10 cellular contexts compared by ENCODE assay signal in the genomic region with DNA sequence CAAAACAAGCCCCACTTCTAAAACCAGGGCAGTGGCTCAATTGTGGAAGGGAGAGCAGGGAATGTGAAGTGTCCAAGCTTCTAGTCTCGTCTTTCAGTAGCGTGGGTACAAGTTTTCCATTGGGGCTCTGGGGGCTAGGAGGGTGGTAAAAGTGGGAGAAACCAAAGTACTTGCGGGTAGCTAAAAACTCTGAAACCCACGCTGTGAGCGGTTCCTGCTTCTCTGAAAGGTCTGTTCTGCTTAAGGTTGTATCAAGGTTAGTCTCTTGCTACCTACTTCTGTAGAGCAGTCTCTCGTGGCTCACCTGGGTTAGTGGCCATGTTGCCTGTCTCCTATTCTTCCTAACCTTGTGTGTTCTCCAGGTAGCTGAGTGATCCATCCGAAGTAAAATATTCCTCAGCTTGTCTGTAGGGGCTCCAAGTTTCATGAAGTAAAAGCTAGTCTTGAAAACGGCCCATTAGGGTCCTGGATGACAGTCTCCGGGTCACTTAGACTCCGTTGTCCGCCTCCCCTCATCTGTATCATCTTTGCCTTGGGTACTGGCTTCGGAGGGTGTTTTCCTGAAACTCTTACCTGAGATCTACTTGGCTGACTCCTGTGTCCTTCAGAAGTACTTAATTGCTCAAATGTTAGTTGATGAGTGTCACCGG. TPM values are rescaled to one million over a fixed set of nuclear protein-coding genes. Genes with fewer than 3 reads are reported as not detected.
DNase-seq lines count a peak whose midpoint lies in the region; ATAC-seq and TF ChIP-seq lines count a peak whose summit lies in the region.
"Had no signal": no experiment of that assay in that cellular context is flagged by ENCODE, and none has a peak within 500 bp of the region (broad histone marks: within the 10 kb centered on the region; RNA-seq: fewer than 3 reads in every experiment).

No MANE protein-coding gene starts in this region.

- no peaks in the 10 kb centered on the region; the same call in 1 of the 2 replicates for H3F3A ChIP-seq in DOHH2 (ENCODE audit: control insufficient read depth, insufficient read depth)

- TF ChIP-seq POLR2A in breast epithelium (IDR thresholded peaks at IDR 0.05): no peak

- H3K27ac Mint-ChIP-seq in progenitor cell of endocrine pancreas: peak overlapping the region; percentile 4

- H3K27me3 Mint-ChIP-seq in progenitor cell of endocrine pancreas: no peaks in the 10 kb centered on the region

- intact Hi-C loops in breast epithelium (cut with DNase I; ENCODE audit: low total_unique reads): no loop called here

- H3K9me3 Mint-ChIP-seq in progenitor cell of endocrine pancreas (ENCODE audit: low read depth): no peaks in the 10 kb centered on the region

- ATAC-seq in HG03442 (IDR thresholded peaks at IDR 0.05; ENCODE audit: unreplicated experiment): peak; percentile 17

- TF ChIP-seq CTCF in DOHH2 (IDR thresholded peaks at IDR 0.05; ENCODE audit: low read depth, low read length, poor library complexity, severe bottlenecking): no peak
- no peak for TF ChIP-seq CTCF in breast epithelium (IDR thresholded peaks at IDR 0.05)
- TF ChIP-seq CTCF in progenitor cell of endocrine pancreas (IDR thresholded peaks at IDR 0.05; ENCODE audit: unreplicated experiment): no peak
- TF ChIP-seq CTCF in GM20000 (IDR thresholded peaks at IDR 0.05; ENCODE audit: extremely low read depth, missing control alignments): no peak

- H3K36me3 Mint-ChIP-seq in progenitor cell of endocrine pancreas (ENCODE audit: insufficient read depth): peaks cover 8% of the 10 kb centered on the region

- H3K9me3 ChIP-seq in DOHH2 (ENCODE audit: control insufficient read depth, insufficient read depth, low read length): no peaks in the 10 kb centered on the region
- H3K9me3 ChIP-seq in breast epithelium: no peaks in the 10 kb centered on the region

- peaks cover 27% of the 10 kb centered on the region for H3K36me3 ChIP-seq in DOHH2 (ENCODE audit: control insufficient read depth, low read length)
- no peaks in the 10 kb centered on the region for H3K36me3 ChIP-seq in breast epithelium

- 0 out of 2 replicates have a peak, but pooled peaks cover 3% of the 10 kb centered on the region for H3K27me3 ChIP-seq in DOHH2 (ENCODE audit: control insufficient read depth, low read length)
- no peaks in the 10 kb centered on the region for H3K27me3 ChIP-seq in breast epithelium

- H3K4me1 Mint-ChIP-seq in progenitor cell of endocrine pancreas (ENCODE audit: low read depth): peaks cover 29% of the 10 kb centered on the region

- H3K4me1 ChIP-seq in DOHH2 (ENCODE audit: control insufficient read depth, low read length) (peaks cover 31% of the 10 kb centered on the region), breast epithelium (peaks cover 4 to 19% of the 10 kb centered on the region in 2 donors)

- peak overlapping the region; percentile 86 for H3K4me3 Mint-ChIP-seq in progenitor cell of endocrine pancreas (ENCODE audit: low read depth)

- H3K4me3 ChIP-seq in DOHH2 (ENCODE audit: low read length): peak overlapping the region; percentile 97
- H3K4me3 ChIP-seq in breast epithelium: no peak overlapping the region

- H4K20me1 ChIP-seq in DOHH2 (ENCODE audit: control insufficient read depth, insufficient read depth, low read depth, low read length): peaks cover 12% of the 10 kb centered on the region

- H3K79me2 ChIP-seq in DOHH2 (ENCODE audit: control insufficient read depth, low read length): peaks cover 33% of the 10 kb centered on the region

- H3K27ac ChIP-seq in DOHH2 (ENCODE audit: low read depth, low read length) (no peak overlapping the region), breast epithelium (peak overlapping the region; percentile 97 to 98)

- H3K4me2 ChIP-seq in DOHH2 (ENCODE audit: low read length): peak overlapping the region; percentile 99

- no peaks in the 10 kb centered on the region for H3K9me2 ChIP-seq in DOHH2 (replicated peaks; ENCODE audit: control insufficient read depth, low read length)

- DNase-seq in breast epithelium (ENCODE audit: low spot score in 2 of 2) (no peak), progenitor cell of endocrine pancreas (ENCODE audit: low spot score, unreplicated experiment) (no peak), NK-92 (lab: John Stamatoyannopoulos, UW; ENCODE audit: unreplicated experiment) (no peak), kidney tubule cell (ENCODE audit: low spot score) (no peak), hippocampal formation (lab: John Stamatoyannopoulos, UW) (no peak), GM20000 (ENCODE audit: low spot score) (no peak)
- DNase-seq: activated CD4-positive, CD25-positive, alpha-beta regulatory T cell; NCI-H2171 had no signal

RNA-seq across cellular contexts. Expression of a gene that starts 1.9 kb away (rescaled TPM):
- 100 to 1,000 TPM in 2 of 3 donors, 10 to 100 TPM in 1; 93.9 to 142 (median 127) TPM for total RNA-seq in breast epithelium
- total RNA-seq in progenitor cell of endocrine pancreas: 191 and 200 TPM in 2 replicates
